ENCODE assay signal across 27 cellular contexts in genomic region chr15:56763496-56763895, GRCh38. TPM values are rescaled to one million over a fixed set of nuclear protein-coding genes. Genes with fewer than 3 reads are reported as not detected.
DNase-seq lines count a peak whose midpoint lies in the region; ATAC-seq and TF ChIP-seq lines count a peak whose summit lies in the region.
"Had no signal": no experiment of that assay in that cellular context is flagged by ENCODE, and none has a peak within 500 bp of the region (broad histone marks: within the 10 kb centered on the region; RNA-seq: fewer than 3 reads in every experiment).

No MANE protein-coding gene starts in this region.

- no peaks in the 10 kb centered on the region for H3K9me3 Mint-ChIP-seq in T-helper 2 cell treated with Interferon-gamma antibody and Interleukin-4, amounts not matched to agents 5 μg/mL and 100 μg/mL, for 36 hours
- H3K9me3 Mint-ChIP-seq: activated CD8-positive, alpha-beta T cell treated with anti-CD3 and anti-CD28 coated beads for 36 hours; activated T-helper 17 cell treated with anti-CD3 and anti-CD28 coated beads, Interleukin-2, amount 50 U/mL, for 72 hours; natural killer cell treated with Interleukin-12 subunit alpha and Interleukin-12 subunit beta and Interleukin-15 and Interleukin-18, amount 100 ng/mL, for 72 hours had no signal

- H3K9me3 ChIP-seq in stomach: no peaks in the 10 kb centered on the region
- no peaks in the 10 kb centered on the region for H3K9me3 ChIP-seq in upper lobe of left lung
- H3K9me3 ChIP-seq: BLaER1, lower lobe of right lung, ovary, SJSA1 had no signal

- H3K36me3 ChIP-seq in ACC112 (ENCODE audit: insufficient read depth, low read length) (no peaks in the 10 kb centered on the region), stomach (no peaks in the 10 kb centered on the region), upper lobe of left lung (no peaks in the 10 kb centered on the region)
- H3K36me3 ChIP-seq: BLaER1, lower lobe of right lung, ovary, SJSA1 had no signal

- H3K36me3 Mint-ChIP-seq in T-helper 2 cell treated with Interferon-gamma antibody and Interleukin-4, amounts not matched to agents 5 μg/mL and 100 μg/mL, for 36 hours (ENCODE audit: low read depth): no peaks in the 10 kb centered on the region
- H3K36me3 Mint-ChIP-seq: natural killer cell treated with Interleukin-12 subunit alpha and Interleukin-12 subunit beta and Interleukin-15 and Interleukin-18, amount 100 ng/mL, for 72 hours; stimulated activated effector memory CD8-positive, alpha-beta T cell treated with anti-CD3 and anti-CD28 coated beads, Interleukin-12 subunit alpha, Interleukin-12 subunit beta, amount 100 ng/mL, for 72 hours had no signal

- peaks cover 61% of the 10 kb centered on the region for H3K4me1 ChIP-seq in ACC112 (ENCODE audit: control insufficient read depth, insufficient read depth, low read length, unreplicated experiment)
- H3K4me1 ChIP-seq in stomach: peaks cover 0 to 61% (median 37%) of the 10 kb centered on the region in 4 donors
- peaks cover 6 to 16% (median 11%) of the 10 kb centered on the region in 4 donors for H3K4me1 ChIP-seq in upper lobe of left lung
- H3K4me1 ChIP-seq: BLaER1 had no signal

- no peak overlapping the region for H3K4me3 Mint-ChIP-seq in T-helper 2 cell treated with Interferon-gamma antibody and Interleukin-4, amounts not matched to agents 5 μg/mL and 100 μg/mL, for 36 hours
- H3K4me3 Mint-ChIP-seq: activated CD8-positive, alpha-beta T cell treated with anti-CD3 and anti-CD28 coated beads for 36 hours; activated T-helper 17 cell treated with anti-CD3 and anti-CD28 coated beads, Interleukin-2, amount 50 U/mL, for 72 hours; natural killer cell treated with Interleukin-12 subunit alpha and Interleukin-12 subunit beta and Interleukin-15 and Interleukin-18, amount 100 ng/mL, for 72 hours; stimulated activated effector memory CD8-positive, alpha-beta T cell treated with anti-CD3 and anti-CD28 coated beads, Interleukin-12 subunit alpha, Interleukin-12 subunit beta, amount 100 ng/mL, for 72 hours had no signal

- 43 to 83% (median 55%) methylated on average over 1 of the region's 1 CpG for WGBS in stomach, 5 donors
- WGBS in upper lobe of left lung, 2 donors: 51 to 70% methylated on average over 1 of the region's 1 CpG

- peaks cover 25% of the 10 kb centered on the region for H3K4me1 Mint-ChIP-seq in T-helper 2 cell treated with Interferon-gamma antibody and Interleukin-4, amounts not matched to agents 5 μg/mL and 100 μg/mL, for 36 hours (ENCODE audit: low read depth)

- no peaks in the 10 kb centered on the region for H3K79me2 ChIP-seq in ACC112 (ENCODE audit: control insufficient read depth, insufficient read depth, low read length, unreplicated experiment)

- peak; percentile 72 for DNase-seq in amniotic epithelial cell (ENCODE audit: low read depth)
- peak; percentile 47 for DNase-seq in iris pigment epithelial cell (ENCODE audit: low read depth)
- DNase-seq in stomach: no peak
- DNase-seq in upper lobe of left lung: no peak
- DNase-seq in inferior parietal cortex (ENCODE audit: extremely low spot score): no peak
- no peak for DNase-seq in T-helper 2 cell treated with Interferon-gamma antibody and Interleukin-4, amounts not matched to agents 5 μg/mL and 100 μg/mL, for 36 hours (ENCODE audit: low spot score)
- DNase-seq: activated CD4-positive, alpha-beta T cell treated with anti-CD3 and anti-CD28 coated beads for 1 hour; activated CD8-positive, alpha-beta T cell treated with anti-CD3 and anti-CD28 coated beads for 36 hours; activated naive CD4-positive, alpha-beta T cell treated with anti-CD3 and anti-CD28 coated beads, Interleukin-2, amount 50 U/mL, for 16 hours; COR-L47; cortex of kidney; H7; KBM-7; kidney; lower lobe of right lung; MM.1S; NCI-H2029 treated with DMSO at 0.1 percent for 48 hours; NCI-H526 treated with DMSO at 0.1 percent for 48 hours; ovary; retina; stimulated activated CD4-positive, alpha-beta T cell treated with anti-CD3 and anti-CD28 coated beads, Interleukin-4, amount 100 ng/mL, for 24 hours had no signal

- TF ChIP-seq POLR2A in stomach (IDR thresholded peaks at IDR 0.05) (no peak), upper lobe of left lung (IDR thresholded peaks at IDR 0.05) (no peak)

- no peak overlapping the region for H3K4me3 ChIP-seq in ACC112 (ENCODE audit: low read depth, low read length)
- H3K4me3 ChIP-seq in stomach: no peak overlapping the region
- no peak overlapping the region for H3K4me3 ChIP-seq in upper lobe of left lung
- H3K4me3 ChIP-seq: BLaER1, lower lobe of right lung, ovary, SJSA1 had no signal

- peak overlapping the region; percentile 28 for H3K27ac ChIP-seq in ACC112 (ENCODE audit: low read depth, low read length)
- H3K27ac ChIP-seq in stomach: peak overlapping the region in 4 of 5 donors; percentile 41 to 68 (median 65)
- H3K27ac ChIP-seq in upper lobe of left lung: peak overlapping the region in 2 of 4 donors; percentile 2 to 11
- H3K27ac ChIP-seq: BLaER1, lower lobe of right lung, ovary, SJSA1 had no signal

- H3K27ac Mint-ChIP-seq in T-helper 2 cell treated with Interferon-gamma antibody and Interleukin-4, amounts not matched to agents 5 μg/mL and 100 μg/mL, for 36 hours: no peak overlapping the region
- H3K27ac Mint-ChIP-seq: activated CD8-positive, alpha-beta T cell treated with anti-CD3 and anti-CD28 coated beads for 36 hours; natural killer cell treated with Interleukin-12 subunit alpha and Interleukin-12 subunit beta and Interleukin-15 and Interleukin-18, amount 100 ng/mL, for 72 hours; stimulated activated effector memory CD8-positive, alpha-beta T cell treated with anti-CD3 and anti-CD28 coated beads, Interleukin-12 subunit alpha, Interleukin-12 subunit beta, amount 100 ng/mL, for 72 hours had no signal

- TF ChIP-seq CTCF in stomach (IDR thresholded peaks at IDR 0.05) (no peak), upper lobe of left lung (IDR thresholded peaks at IDR 0.05) (no peak)

- intact Hi-C loops in stomach (cut with DNase I; ENCODE audit: low total_unique reads): no loop called here

- peaks cover 4% of the 10 kb centered on the region for H3K27me3 Mint-ChIP-seq in T-helper 2 cell treated with Interferon-gamma antibody and Interleukin-4, amounts not matched to agents 5 μg/mL and 100 μg/mL, for 36 hours (ENCODE audit: low read depth)
- H3K27me3 Mint-ChIP-seq: activated CD8-positive, alpha-beta T cell treated with anti-CD3 and anti-CD28 coated beads for 36 hours; activated T-helper 17 cell treated with anti-CD3 and anti-CD28 coated beads, Interleukin-2, amount 50 U/mL, for 72 hours had no signal

- TF ChIP-seq EP300 in stomach (IDR thresholded peaks at IDR 0.05) (no peak), upper lobe of left lung (IDR thresholded peaks at IDR 0.05) (no peak)

- ATAC-seq in upper lobe of left lung (ENCODE audit: low FRiP score in 2 of 2): no peak
- ATAC-seq: activated CD8-positive, alpha-beta T cell treated with anti-CD3 and anti-CD28 coated beads for 36 hours; activated T-helper 17 cell treated with anti-CD3 and anti-CD28 coated beads, Interleukin-2, amount 50 U/mL, for 72 hours; lower lobe of right lung; natural killer cell treated with Interleukin-12 subunit alpha and Interleukin-12 subunit beta and Interleukin-15 and Interleukin-18, amount 100 ng/mL, for 72 hours; stimulated activated effector memory CD8-positive, alpha-beta T cell treated with anti-CD3 and anti-CD28 coated beads, Interleukin-12 subunit alpha, Interleukin-12 subunit beta, amount 100 ng/mL, for 72 hours had no signal

- no peaks in the 10 kb centered on the region for H3K27me3 ChIP-seq in ACC112 (ENCODE audit: insufficient read depth, low read length)
- no peaks in the 10 kb centered on the region for H3K27me3 ChIP-seq in stomach
- H3K27me3 ChIP-seq in upper lobe of left lung: no peaks in the 10 kb centered on the region
- H3K27me3 ChIP-seq: BLaER1, ovary, SJSA1 had no signal

- peak overlapping the region; percentile 76 for H2AFZ ChIP-seq in ACC112 (ENCODE audit: low read length, unreplicated experiment)

RNA-seq across cellular contexts. Expression of gene ZNF280D, which starts 30.2 kb away (rescaled TPM):
- 100 to 1,000 TPM in 1 of 5 donors, 10 to 100 TPM in 4; 31.0 to 142 (median 81.1) TPM for total RNA-seq in stomach
- 10 to 100 TPM in 2 of 3 donors, 1 to 10 TPM in 1; 7.6 to 20.6 (median 11.6) TPM for polyA plus RNA-seq in stomach
- total RNA-seq in upper lobe of left lung: 10 to 100 TPM; 21.2 to 67.4 (median 32.3) TPM

Comparison
In these comparisons a context has a peak if more than half of its experiments do, and no peak if none do; other contexts are left out.
1. DNase-seq: peak in amniotic epithelial cell (single experiment) and iris pigment epithelial cell (single experiment); none in stomach (single experiment), upper lobe of left lung (0 of 2), inferior parietal cortex (single experiment) and T-helper 2 cell treated with Interferon-gamma antibody and Interleukin-4, amounts not matched to agents 5 μg/mL and 100 μg/mL, for 36 hours (single experiment).